8 cellular contexts compared by ENCODE assay signal in genomic region chr17:7250655-7251329, GRCh38. TPM values are rescaled to one million over a fixed set of nuclear protein-coding genes. Genes with fewer than 3 reads are reported as not detected.
DNase-seq lines count a peak whose midpoint lies in the region; ATAC-seq and TF ChIP-seq lines count a peak whose summit lies in the region.

No MANE protein-coding gene starts in this region.

- WGBS in gastroesophageal sphincter (ENCODE audit: low coverage in 1 of 2), 2 donors: 0 to 2% methylated on average over 6 to 8 of the region's 33 CpGs

- H3K27ac ChIP-seq in VCaP (peak overlapping the region; percentile 91), gastroesophageal sphincter (peak overlapping the region; percentile 90 to 98 (median 94))

- in situ Hi-C loops in KBM-7 (cut with MboI; ENCODE audit: low pct_unique_long_range_greater_than_20kb, low sequenced_read_pairs): no loop called here

- peaks cover 5 to 59% (median 27%) of the 10 kb centered on the region in 3 donors for H3K4me1 ChIP-seq in gastroesophageal sphincter

- no peak for DNase-seq in skeletal muscle cell (ENCODE audit: low read depth)
- no peak for DNase-seq in NCI-H2196 treated with DMSO at 0.1 percent for 48 hours (lab: John Stamatoyannopoulos, UW; ENCODE audit: unreplicated experiment)
- no peak for DNase-seq in KBM-7
- no peak for DNase-seq in germinal center (ENCODE audit: low spot score)

- TF ChIP-seq EP300 in gastroesophageal sphincter (IDR thresholded peaks at IDR 0.05): no peak

- TF ChIP-seq CTCF in VCaP (conservative IDR thresholded peaks at IDR 0.05): no peak
- TF ChIP-seq CTCF in gastroesophageal sphincter (IDR thresholded peaks at IDR 0.05): no peak

- ATAC-seq in GM21737 (IDR thresholded peaks at IDR 0.05; ENCODE audit: unreplicated experiment): peak; percentile 2
- no peak for ATAC-seq in gastroesophageal sphincter
- ATAC-seq in HG03108 (IDR thresholded peaks at IDR 0.05; ENCODE audit: unreplicated experiment): no peak

- H3K4me3 ChIP-seq in gastroesophageal sphincter (peak overlapping the region; percentile 79 to 94), skeletal muscle cell (ENCODE audit: low read depth, low read length) (peak overlapping the region; percentile 87)

- H3K9me3 ChIP-seq in gastroesophageal sphincter: no peaks in the 10 kb centered on the region

- TF ChIP-seq POLR2A in gastroesophageal sphincter (IDR thresholded peaks at IDR 0.05): no peak

- peaks cover 0 to 31% of the 10 kb centered on the region in 2 donors for H3K36me3 ChIP-seq in gastroesophageal sphincter

- no peaks in the 10 kb centered on the region for H3K27me3 ChIP-seq in gastroesophageal sphincter

RNA-seq across cellular contexts. Expression of gene CTDNEP1, which starts 0.7 kb away (rescaled TPM):
- 10 to 100 TPM; 33.8 to 66.3 (median 52.5) TPM for total RNA-seq in gastroesophageal sphincter

RNA-seq across cellular contexts. Expression of gene ELP5, which starts 1.2 kb away (rescaled TPM):
- 10 to 100 TPM; 29.6 to 36.8 (median 33.8) TPM for total RNA-seq in gastroesophageal sphincter

RNA-seq across cellular contexts. Expression of gene GABARAP, which starts 8.5 kb away (rescaled TPM):
- total RNA-seq in gastroesophageal sphincter: 100 to 1,000 TPM; 289 to 437 (median 386) TPM

RNA-seq across cellular contexts. Expression of gene CLDN7, which starts 11.5 kb away (rescaled TPM):
- 10 to 100 TPM in 1 of 4 donors, 1 to 10 TPM in 2, not detected in 1; 1.4 to 16.9 (median 4.7) TPM for total RNA-seq in gastroesophageal sphincter

RNA-seq across cellular contexts. Expression of gene PHF23, which starts 11.5 kb away (rescaled TPM):
- 10 to 100 TPM; 29.4 to 38.2 (median 31.0) TPM for total RNA-seq in gastroesophageal sphincter
